17 cellular contexts compared by ENCODE assay signal in genomic region chr4:182922551-182923284, GRCh38. TPM values are rescaled to one million over a fixed set of nuclear protein-coding genes. Genes with fewer than 3 reads are reported as not detected.
DNase-seq lines count a peak whose midpoint lies in the region; ATAC-seq and FAIRE-seq lines count a peak whose summit lies in the region.
"Had no signal": no experiment of that assay in that cellular context is flagged by ENCODE, and none has a peak within 500 bp of the region (broad histone marks: within the 10 kb centered on the region; RNA-seq: fewer than 3 reads in every experiment).

No MANE protein-coding gene starts in this region.

- no peaks in the 10 kb centered on the region for H3K36me3 Mint-ChIP-seq in activated T-cell treated with anti-CD3 and anti-CD28 coated beads, Interleukin-2, amount 50 U/mL, for 72 hours (ENCODE audit: insufficient read depth in 2 of 2)
- peaks cover 11% of the 10 kb centered on the region for H3K36me3 Mint-ChIP-seq in stimulated activated effector memory CD8-positive, alpha-beta T cell treated with anti-CD3 and anti-CD28 coated beads, Interleukin-12 subunit alpha, Interleukin-12 subunit beta, amount 100 ng/mL, for 72 hours
- H3K36me3 Mint-ChIP-seq: natural killer cell had no signal

- DNase-seq in EH (ENCODE audit: low read depth): peak; percentile 42
- peak; percentile 73 for DNase-seq in NCI-H2227 (lab: John Stamatoyannopoulos, UW; ENCODE audit: unreplicated experiment)
- peak; percentile 66 for DNase-seq in glomerular visceral epithelial cell (ENCODE audit: extremely low spot score)
- DNase-seq in renal cortical epithelial cell (ENCODE audit: low read depth): peak; percentile 72
- DNase-seq in GM19239 (ENCODE audit: insufficient read length, low spot score): no peak
- no peak for DNase-seq in activated T-cell treated with anti-CD3 and anti-CD28 coated beads, Interleukin-2, amount 50 U/mL, for 72 hours
- DNase-seq in stimulated activated effector memory CD8-positive, alpha-beta T cell treated with anti-CD3 and anti-CD28 coated beads, Interleukin-12 subunit alpha, Interleukin-12 subunit beta, amount 100 ng/mL, for 72 hours (ENCODE audit: low spot score in 2 of 2): no peak
- DNase-seq: activated CD4-positive, alpha-beta T cell treated with anti-CD3 and anti-CD28 coated beads, Interleukin-2, amount 50 U/mL, for 1 hour; activated T-cell treated with anti-CD3 and anti-CD28 coated beads, Interleukin-2, amount 50 U/mL, for 48 hours; natural killer cell; NCI-H524; sigmoid colon; stimulated activated naive CD8-positive, alpha-beta T cell treated with anti-CD3 and anti-CD28 coated beads, Interleukin-15, Interleukin-2, amounts not matched to agents 100 U/mL and 50 U/mL, for 24 hours had no signal

- no peak overlapping the region for H3K27ac Mint-ChIP-seq in activated T-cell treated with anti-CD3 and anti-CD28 coated beads, Interleukin-2, amount 50 U/mL, for 72 hours
- H3K27ac Mint-ChIP-seq in stimulated activated effector memory CD8-positive, alpha-beta T cell treated with anti-CD3 and anti-CD28 coated beads, Interleukin-12 subunit alpha, Interleukin-12 subunit beta, amount 100 ng/mL, for 72 hours: no peak overlapping the region
- H3K27ac Mint-ChIP-seq: natural killer cell had no signal

- H3K9me3 Mint-ChIP-seq in activated T-cell treated with anti-CD3 and anti-CD28 coated beads, Interleukin-2, amount 50 U/mL, for 72 hours: no peaks in the 10 kb centered on the region
- no peaks in the 10 kb centered on the region for H3K9me3 Mint-ChIP-seq in stimulated activated effector memory CD8-positive, alpha-beta T cell treated with anti-CD3 and anti-CD28 coated beads, Interleukin-12 subunit alpha, Interleukin-12 subunit beta, amount 100 ng/mL, for 72 hours

- H3K4me3 Mint-ChIP-seq in activated T-cell treated with anti-CD3 and anti-CD28 coated beads, Interleukin-2, amount 50 U/mL, for 72 hours: no peak overlapping the region
- H3K4me3 Mint-ChIP-seq in stimulated activated effector memory CD8-positive, alpha-beta T cell treated with anti-CD3 and anti-CD28 coated beads, Interleukin-12 subunit alpha, Interleukin-12 subunit beta, amount 100 ng/mL, for 72 hours: no peak overlapping the region
- H3K4me3 Mint-ChIP-seq: natural killer cell had no signal

- no peaks in the 10 kb centered on the region for H3K27me3 Mint-ChIP-seq in activated T-cell treated with anti-CD3 and anti-CD28 coated beads, Interleukin-2, amount 50 U/mL, for 72 hours (ENCODE audit: low read depth)

- peaks cover 23% of the 10 kb centered on the region for H3K4me1 Mint-ChIP-seq in activated T-cell treated with anti-CD3 and anti-CD28 coated beads, Interleukin-2, amount 50 U/mL, for 72 hours (ENCODE audit: low read depth)
- H3K4me1 Mint-ChIP-seq in stimulated activated effector memory CD8-positive, alpha-beta T cell treated with anti-CD3 and anti-CD28 coated beads, Interleukin-12 subunit alpha, Interleukin-12 subunit beta, amount 100 ng/mL, for 72 hours: peaks cover 21% of the 10 kb centered on the region

- no peak for ATAC-seq in activated T-cell treated with anti-CD3 and anti-CD28 coated beads, Interleukin-2, amount 50 U/mL, for 72 hours (replicated peaks in 1 of 2)
- no peak for ATAC-seq in HG02623 (IDR thresholded peaks at IDR 0.05; ENCODE audit: unreplicated experiment)
- ATAC-seq in stimulated activated effector memory CD8-positive, alpha-beta T cell treated with anti-CD3 and anti-CD28 coated beads, Interleukin-12 subunit alpha, Interleukin-12 subunit beta, amount 100 ng/mL, for 72 hours: no peak
- ATAC-seq: gastroesophageal sphincter; HCT116; natural killer cell; stimulated activated naive CD8-positive, alpha-beta T cell treated with anti-CD3 and anti-CD28 coated beads, Interleukin-15, Interleukin-2, amounts not matched to agents 100 U/mL and 50 U/mL, for 24 hours had no signal

- no peak for FAIRE-seq in GM19239 (lab: Jason Lieb, UNC)
- FAIRE-seq: keratinocyte had no signal

RNA-seq across cellular contexts. Expression of gene DCTD, which starts 5.5 kb away (rescaled TPM):
- total RNA-seq in renal cortical epithelial cell: 113 and 139 TPM in 2 replicates
- total RNA-seq in activated T-cell treated with anti-CD3 and anti-CD28 coated beads, Interleukin-2, amount 50 U/mL, for 72 hours: 100 to 1,000 TPM; 112 to 126 TPM

Comparison
In these comparisons a context has a peak if more than half of its experiments do, and no peak if none do; other contexts are left out.
1. DNase-seq: peak in EH (single experiment), NCI-H2227 (single experiment), glomerular visceral epithelial cell (single experiment) and renal cortical epithelial cell (single experiment); none in GM19239 (single experiment), activated T-cell treated with anti-CD3 and anti-CD28 coated beads, Interleukin-2, amount 50 U/mL, for 72 hours (0 of 2) and stimulated activated effector memory CD8-positive, alpha-beta T cell treated with anti-CD3 and anti-CD28 coated beads, Interleukin-12 subunit alpha, Interleukin-12 subunit beta, amount 100 ng/mL, for 72 hours (0 of 2).